ENCODE assay signal across 7 cellular contexts in the genomic region with DNA sequence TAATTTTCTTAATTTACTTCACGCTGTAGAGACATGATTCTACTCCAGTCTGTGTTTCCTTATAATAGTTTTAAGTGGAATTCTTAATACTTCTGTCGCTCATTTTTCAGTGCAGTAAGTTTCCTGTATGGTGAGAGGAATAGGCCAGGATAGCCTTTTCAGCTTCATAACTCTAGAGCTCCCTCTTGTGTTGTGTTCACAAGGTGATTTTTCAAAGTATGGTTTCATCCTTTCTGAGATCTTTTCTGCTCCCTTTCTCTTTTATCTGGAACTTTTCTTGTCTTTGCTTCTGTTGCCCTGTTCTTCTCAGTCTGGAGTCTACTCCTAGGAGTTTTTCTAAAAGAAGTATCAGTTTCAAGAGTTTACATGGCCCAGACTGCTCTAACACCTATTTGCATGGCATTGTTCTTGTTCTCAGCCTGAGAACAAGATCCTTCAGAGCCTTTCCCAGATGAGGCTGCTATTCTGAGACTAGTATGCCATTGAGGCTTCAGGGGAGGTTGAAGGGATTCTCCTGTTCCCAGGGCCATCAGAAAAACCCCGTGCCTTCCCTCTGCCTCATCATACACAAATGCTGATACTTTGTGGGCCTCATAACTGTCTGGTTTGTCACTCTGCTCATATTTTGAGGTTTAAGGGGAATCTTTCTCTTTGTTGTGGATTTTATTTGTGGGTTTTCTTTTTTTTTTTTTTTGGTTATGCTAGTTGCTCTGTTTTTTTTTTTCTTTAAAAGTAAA. TPM values are rescaled to one million over a fixed set of nuclear protein-coding genes. Genes with fewer than 3 reads are reported as not detected.
DNase-seq lines count a peak whose midpoint lies in the region; ATAC-seq, FAIRE-seq and TF ChIP-seq lines count a peak whose summit lies in the region.

No MANE protein-coding gene starts in this region.

- TF ChIP-seq CTCF in body of pancreas (IDR thresholded peaks at IDR 0.05) (peak; percentile 37 to 74 (median 68)), transverse colon (IDR thresholded peaks at IDR 0.05) (peak; percentile 58 to 71 (median 64))

- no peaks in the 10 kb centered on the region for H3K36me3 ChIP-seq in body of pancreas (replicated peaks in 1 of 2; ENCODE audit: insufficient read depth in 1 of 2, low read depth in 2 of 2)
- H3K36me3 ChIP-seq in transverse colon, result peaks cover 0 to 7% (median 0%) of the 10 kb centered on the region in 4 donors

- DNase-seq in EH (ENCODE audit: low read depth) (peak; percentile 90), NCI-H2227 treated with DMSO at 0.1 percent for 48 hours (lab: John Stamatoyannopoulos, UW) (peak; percentile 4), body of pancreas (no peak), transverse colon (no peak)

- FAIRE-seq in islet of Langerhans (lab: Jason Lieb, UNC), result peak; percentile 98

- intact Hi-C loops in body of pancreas (cut with DNase I), result no loop called here
- intact Hi-C loops in transverse colon (cut with DNase I; ENCODE audit: low total_unique reads), result no loop called here

- in situ Hi-C loops in transverse colon (cut with MboI; ENCODE audit: low pct_ligation_motif_present in 1 of 4, low pct_unique_long_range_greater_than_20kb in 1 of 4, low sequenced_read_pairs in 3 of 4), result loop anchor here in 2 of 4 donors (25.0 kb wide), 1 partner anchor 428 kb away; no protein-coding TSS in a partner anchor

- ATAC-seq in GM21619 (IDR thresholded peaks at IDR 0.05; ENCODE audit: unreplicated experiment) (peak; percentile 63), body of pancreas (peak; percentile 76), HG03457 (IDR thresholded peaks at IDR 0.05; ENCODE audit: unreplicated experiment) (no peak)

- H3K4me1 ChIP-seq in body of pancreas, result peaks cover 16% of the 10 kb centered on the region
- peaks cover 0 to 8% (median 4%) of the 10 kb centered on the region in 4 donors for H3K4me1 ChIP-seq in transverse colon

- 35% methylated on average over 3 of the region's 3 CpGs for WGBS in body of pancreas, 2 donors
- WGBS in transverse colon (ENCODE audit: low coverage in 1 of 2), 2 donors, result 53 to 57% methylated on average over 3 of the region's 3 CpGs

- H3K9me3 ChIP-seq in body of pancreas, result no peaks in the 10 kb centered on the region
- H3K9me3 ChIP-seq in transverse colon, result peaks cover 0 to 3% of the 10 kb centered on the region in 2 donors

- H3K27ac ChIP-seq in body of pancreas, result no peak overlapping the region
- H3K27ac ChIP-seq in transverse colon, result no peak overlapping the region

- H3K4me3 ChIP-seq in body of pancreas (no peak overlapping the region), transverse colon (no peak overlapping the region)

- no peaks in the 10 kb centered on the region for H3K27me3 ChIP-seq in body of pancreas
- H3K27me3 ChIP-seq in transverse colon, result no peaks in the 10 kb centered on the region

- no peak for TF ChIP-seq EP300 in transverse colon (IDR thresholded peaks at IDR 0.05; ENCODE audit: low read depth)

- no peak for TF ChIP-seq POLR2A in body of pancreas (IDR thresholded peaks at IDR 0.05)
- no peak for TF ChIP-seq POLR2A in transverse colon (IDR thresholded peaks at IDR 0.05)

RNA-seq across cellular contexts. Expression of a gene that starts 21.8 kb away (rescaled TPM):
- 10 to 100 TPM; 37.9 to 70.3 TPM for total RNA-seq in body of pancreas
- total RNA-seq in transverse colon, result 100 to 1,000 TPM in 3 of 4 donors, 10 to 100 TPM in 1; 90.0 to 311 (median 289) TPM

RNA-seq across cellular contexts. Expression of a gene that starts 29.6 kb away (rescaled TPM):
- not detected for total RNA-seq in body of pancreas
- total RNA-seq in transverse colon, result 10 to 100 TPM in 3 of 4 donors, under 1 TPM in 1; 0.40 to 78.1 (median 49.0) TPM

Comparison
In these comparisons a context has a peak if more than half of its experiments do, and no peak if none do; other contexts are left out.
1. DNase-seq: peak in EH (single experiment) and NCI-H2227 treated with DMSO at 0.1 percent for 48 hours (single experiment); none in body of pancreas (0 of 4) and transverse colon (single experiment).